In the genomic region with DNA sequence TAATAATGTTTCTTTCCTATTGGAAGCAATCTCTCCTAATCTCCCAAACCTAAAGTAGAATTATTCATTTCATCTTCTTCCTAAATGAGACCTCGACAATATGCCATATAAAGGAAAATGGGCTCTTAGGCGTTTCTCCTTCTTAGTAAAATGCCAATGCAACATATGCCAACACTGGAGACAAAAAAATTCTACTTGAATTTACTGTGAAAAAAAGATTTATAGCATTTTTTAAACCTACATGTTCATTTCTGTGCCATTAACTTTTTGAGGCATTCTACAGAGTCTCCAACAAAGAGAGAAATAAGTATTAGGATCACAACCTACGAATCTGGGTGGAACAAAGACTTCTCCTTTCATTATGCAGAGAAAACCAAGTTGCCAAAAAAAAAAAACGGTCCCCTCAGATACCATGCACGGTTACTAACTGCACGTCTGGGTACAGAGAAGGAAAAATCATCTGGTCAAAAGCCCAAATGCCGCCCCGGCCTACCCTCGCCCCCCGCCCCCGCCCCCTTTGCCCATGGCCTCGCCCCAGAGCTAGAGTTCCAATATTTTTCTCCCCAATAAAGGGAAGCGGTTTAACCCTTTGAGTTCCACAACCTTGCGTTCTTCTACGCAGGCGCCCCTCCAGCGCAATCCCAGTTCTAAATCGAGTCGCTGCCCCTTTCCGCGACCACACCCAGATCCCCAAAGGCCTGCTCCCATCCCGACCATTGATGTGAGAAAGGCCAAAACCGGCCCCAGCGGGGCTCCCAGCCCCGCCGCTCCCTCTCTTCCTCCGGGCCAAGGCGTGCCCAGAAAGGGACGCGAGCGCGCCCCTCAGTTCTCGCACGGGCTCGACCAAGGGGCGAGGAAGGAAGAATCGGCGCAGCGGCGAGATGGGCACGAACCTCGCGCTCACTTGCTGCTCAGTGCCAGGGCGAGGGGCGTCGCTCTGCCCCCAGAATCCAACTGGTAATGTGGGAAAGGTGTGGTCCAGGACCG, we compare ENCODE assay signal across 8 cellular contexts.
DNase-seq lines count a peak whose midpoint lies in the region; ATAC-seq lines count a peak whose summit lies in the region.

No MANE protein-coding gene starts in this region.

- H3K9me3 Mint-ChIP-seq in activated naive CD4-positive, alpha-beta T cell treated with anti-CD3 and anti-CD28 coated beads, Interleukin-2, amount 50 U/mL, for 24 hours = no peaks in the 10 kb centered on the region

- H3K27me3 Mint-ChIP-seq in activated naive CD4-positive, alpha-beta T cell treated with anti-CD3 and anti-CD28 coated beads, Interleukin-2, amount 50 U/mL, for 24 hours = no peaks in the 10 kb centered on the region

- peak overlapping the region; percentile 92 for H3K4me3 Mint-ChIP-seq in activated naive CD4-positive, alpha-beta T cell treated with anti-CD3 and anti-CD28 coated beads, Interleukin-2, amount 50 U/mL, for 24 hours

- DNase-seq in SHP77 (lab: John Stamatoyannopoulos, UW) (peak; percentile 8 to 28), SHP77 treated with DMSO at 0.1 percent for 48 hours (lab: John Stamatoyannopoulos, UW) (no peak), NCI-H128 (lab: John Stamatoyannopoulos, UW; ENCODE audit: unreplicated experiment) (peak; percentile 24), head of caudate nucleus (peak in 37 of 42 donors; percentile 6 to 62 (median 32)), nucleus accumbens (lab: John Stamatoyannopoulos, UW) (peak in 38 of 56 donors; percentile 8 to 63 (median 37)), OCI-M2 (lab: John Stamatoyannopoulos, UW; ENCODE audit: unreplicated experiment) (no peak)

- H3K4me1 Mint-ChIP-seq in activated naive CD4-positive, alpha-beta T cell treated with anti-CD3 and anti-CD28 coated beads, Interleukin-2, amount 50 U/mL, for 24 hours = peaks cover 13% of the 10 kb centered on the region

- H3K36me3 Mint-ChIP-seq in activated naive CD4-positive, alpha-beta T cell treated with anti-CD3 and anti-CD28 coated beads, Interleukin-2, amount 50 U/mL, for 24 hours = peaks cover 3% of the 10 kb centered on the region

- peak overlapping the region; percentile 8 for H3K27ac Mint-ChIP-seq in activated naive CD4-positive, alpha-beta T cell treated with anti-CD3 and anti-CD28 coated beads, Interleukin-2, amount 50 U/mL, for 24 hours

- ATAC-seq in HG02610 (IDR thresholded peaks at IDR 0.05; ENCODE audit: unreplicated experiment) = peak; percentile 15

- intact Hi-C loops in head of caudate nucleus (cut with DNase I) = no loop called here

Comparison
In these comparisons a context has a peak if more than half of its experiments do, and no peak if none do; other contexts are left out.
1. DNase-seq: peak in SHP77 (2 of 2), NCI-H128 (single experiment), head of caudate nucleus (37 of 42) and nucleus accumbens (38 of 56); none in SHP77 treated with DMSO at 0.1 percent for 48 hours (single experiment) and OCI-M2 (single experiment).